In genomic region chr12:72273499-72273837, GRCh38 we compare ENCODE assay signal across 10 cellular contexts. TPM values are rescaled to one million over a fixed set of nuclear protein-coding genes. Genes with fewer than 3 reads are reported as not detected.
DNase-seq lines count a peak whose midpoint lies in the region; ATAC-seq and TF ChIP-seq lines count a peak whose summit lies in the region.
"Had no signal": no experiment of that assay in that cellular context is flagged by ENCODE, and none has a peak within 500 bp of the region (broad histone marks: within the 10 kb centered on the region; RNA-seq: fewer than 3 reads in every experiment).

No MANE protein-coding gene starts in this region.

- no peak overlapping the region for H2AFZ ChIP-seq in neuron (ENCODE audit: low read depth, low read length)

- CTCF ChIA-PET in AG04449 (lab: Yijun Ruan, JAX): interaction anchor here (0.7 to 7.2 kb wide), 7 partner anchors 8 to 256 kb away, joined by 3 to 62 read pairs (median 8); no protein-coding TSS in a partner anchor

- H3K4me3 ChIP-seq in AG04449 (ENCODE audit: low read depth, low read length) (peak overlapping the region; percentile 93), fibroblast of the aortic adventitia (ENCODE audit: low read depth, low read length) (peak overlapping the region; percentile 48), neuron (ENCODE audit: low read length) (peak overlapping the region; percentile 64)

- peaks cover 10% of the 10 kb centered on the region for H3K27me3 ChIP-seq in neuron (ENCODE audit: insufficient read depth, low read length)

- POLR2A ChIA-PET in AG04449 (lab: Yijun Ruan, JAX): interaction anchor here (1.2 to 2.2 kb wide), 2 partner anchors 23 to 43 kb away, joined by 4 to 10 read pairs; no protein-coding TSS in a partner anchor

- peaks cover 14% of the 10 kb centered on the region for H3K4me1 ChIP-seq in neuron (ENCODE audit: insufficient read depth, low read length)

- H3K36me3 ChIP-seq in neuron (ENCODE audit: insufficient read depth, low read length): no peaks in the 10 kb centered on the region

- no peaks in the 10 kb centered on the region for H3K9me3 ChIP-seq in neuron (ENCODE audit: low read length)

- DNase-seq in AG04449 (ENCODE audit: low read depth, low spot score): no peak
- DNase-seq in NCI-H2171 (lab: John Stamatoyannopoulos, UW): peak; percentile 31
- no peak for DNase-seq in fibroblast of the aortic adventitia (ENCODE audit: low read depth)
- DNase-seq in stimulated activated CD4-positive, alpha-beta T cell treated with anti-CD3 and anti-CD28 coated beads, Interleukin-2, amount 100 ng/mL, for 48 hours: no peak
- DNase-seq in GDM1 (lab: John Stamatoyannopoulos, UW): no peak
- DNase-seq in OCI-M2 (lab: John Stamatoyannopoulos, UW; ENCODE audit: unreplicated experiment): no peak
- DNase-seq: CD4-positive, CD25-positive, alpha-beta regulatory T cell had no signal

- ATAC-seq in HG02938 (IDR thresholded peaks at IDR 0.05; ENCODE audit: unreplicated experiment): no peak

- no peak for TF ChIP-seq CTCF in AG04449 (IDR thresholded peaks at IDR 0.05; ENCODE audit: insufficient read depth, low read length, missing control alignments)
- TF ChIP-seq CTCF in fibroblast of the aortic adventitia (IDR thresholded peaks at IDR 0.05; ENCODE audit: insufficient read depth, low read length): no peak

RNA-seq across cellular contexts. Expression of gene TRHDE, which starts 1.3 kb away (rescaled TPM):
- 1.1 and 10.0 TPM in 2 replicates for total RNA-seq in fibroblast of the aortic adventitia (ENCODE audit: low replicate concordance)
- total RNA-seq: CD4-positive, CD25-positive, alpha-beta regulatory T cell; pulmonary artery endothelial cell had no signal
